15 cellular contexts compared by ENCODE assay signal in the genomic region with DNA sequence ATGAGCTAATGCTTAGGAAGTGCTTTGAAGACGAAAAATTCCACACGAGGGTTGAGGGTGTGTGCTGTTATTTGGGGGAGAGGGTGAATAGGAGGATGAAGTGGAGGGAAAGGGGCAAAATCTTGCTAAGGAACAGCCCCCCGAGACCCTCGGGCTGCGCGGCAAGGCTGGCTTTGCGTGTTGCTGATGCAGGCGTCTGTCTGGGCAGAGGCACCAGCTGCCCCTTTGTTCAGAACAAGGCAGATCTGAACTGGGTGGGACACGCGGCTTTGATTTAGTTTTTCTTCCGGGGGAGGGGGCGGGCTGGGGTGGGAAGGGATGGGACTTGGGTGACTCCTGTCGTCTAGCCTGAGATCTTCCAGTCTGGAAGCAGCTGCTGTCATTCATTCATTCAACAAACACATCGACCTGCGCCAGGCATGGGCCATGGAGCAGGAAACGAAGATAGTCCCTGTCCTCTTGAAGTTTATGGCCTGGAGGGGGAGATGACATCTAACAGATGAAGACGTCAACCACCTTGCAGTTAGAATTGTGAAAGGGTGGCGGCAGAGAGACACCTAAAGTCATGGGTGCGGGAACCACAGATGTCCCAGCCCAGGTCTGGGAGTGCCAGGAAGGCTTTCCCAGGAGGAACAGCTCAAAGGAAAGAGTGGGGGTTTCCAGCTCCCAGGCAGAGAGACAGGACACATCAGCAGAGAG. TPM values are rescaled to one million over a fixed set of nuclear protein-coding genes. Genes with fewer than 3 reads are reported as not detected.
DNase-seq lines count a peak whose midpoint lies in the region.
"Had no signal": no experiment of that assay in that cellular context is flagged by ENCODE, and none has a peak within 500 bp of the region (broad histone marks: within the 10 kb centered on the region; RNA-seq: fewer than 3 reads in every experiment).

No MANE protein-coding gene starts in this region.

- H2BK5ac ChIP-seq in mesendoderm (ENCODE audit: low read length) = no peak overlapping the region

- H3K27ac ChIP-seq in HUES64 (ENCODE audit: low read depth, low read length) = no peak overlapping the region
- H3K27ac ChIP-seq in caudate nucleus (ENCODE audit: low read depth, low read length) = peak overlapping the region; percentile 81
- no peak overlapping the region for H3K27ac ChIP-seq in mesendoderm (ENCODE audit: low read depth, low read length)
- H3K27ac ChIP-seq in skin epidermis = peak overlapping the region in 18 of 21 experiments; percentile 17 to 85 (median 68)
- H3K27ac ChIP-seq: neutrophil had no signal

- H2AK5ac ChIP-seq in mesendoderm (ENCODE audit: low read length) = no peak overlapping the region

- no peaks in the 10 kb centered on the region for H3K9me3 ChIP-seq in HUES64 (ENCODE audit: insufficient read depth, low read depth, low read length)
- H3K9me3 ChIP-seq: neutrophil had no signal

- H3K27me3 ChIP-seq in HUES64 (ENCODE audit: insufficient read depth, low read length) = peaks cover 40% of the 10 kb centered on the region
- no peaks in the 10 kb centered on the region for H3K27me3 ChIP-seq in mesendoderm (ENCODE audit: insufficient read depth, low read length, poor library complexity)
- H3K27me3 ChIP-seq: BLaER1 treated with 17β-estradiol and CSF1 and Interleukin-3, amounts not matched to agents 10 nM and 100 nM had no signal

- H3K18ac ChIP-seq in mesendoderm (ENCODE audit: low read length) = no peak overlapping the region

- H3K56ac ChIP-seq in mesendoderm (ENCODE audit: low read length) = peak overlapping the region; percentile 2

- no peak overlapping the region for H2BK120ac ChIP-seq in mesendoderm (ENCODE audit: low read depth, low read length)

- H2BK15ac ChIP-seq in mesendoderm (replicated peaks; ENCODE audit: low read depth) = no peak overlapping the region

- peak overlapping the region; percentile 0 for H3K4me2 ChIP-seq in mesendoderm (ENCODE audit: low read length)

- no peaks in the 10 kb centered on the region for H3K36me3 ChIP-seq in HUES64 (ENCODE audit: insufficient read depth, low read length)
- no peaks in the 10 kb centered on the region for H3K36me3 ChIP-seq in mesendoderm (ENCODE audit: control insufficient read depth, insufficient read depth, low read length)
- H3K36me3 ChIP-seq: BLaER1 treated with 17β-estradiol and CSF1 and Interleukin-3, amounts not matched to agents 10 nM and 100 nM; neutrophil had no signal

- 54% methylated on average over 18 of the region's 19 CpGs for WGBS in HUES64
- no CpG with 5 or more reads among the region's 19 CpGs for WGBS in mesendoderm (ENCODE audit: extremely low coverage, insufficient coverage, low lambda C conversion rate)

- no peak overlapping the region for H3K9ac ChIP-seq in HUES64 (ENCODE audit: low read depth, low read length)
- H3K9ac ChIP-seq in mesendoderm (ENCODE audit: low read length) = peak overlapping the region; percentile 42
- H3K9ac ChIP-seq: BLaER1 treated with 17β-estradiol and CSF1 and Interleukin-3, amounts not matched to agents 10 nM and 100 nM had no signal

- no peak overlapping the region for H4K8ac ChIP-seq in mesendoderm (ENCODE audit: low read depth, low read length)

- H3K4me3 ChIP-seq in HUES64 (ENCODE audit: low read length) = peak overlapping the region; percentile 20; the same call in 1 of the 2 replicates
- H3K4me3 ChIP-seq in mesendoderm (ENCODE audit: low read length) = no peak overlapping the region
- H3K4me3 ChIP-seq in skin epidermis = no peak overlapping the region
- H3K4me3 ChIP-seq: BLaER1 treated with 17β-estradiol and CSF1 and Interleukin-3, amounts not matched to agents 10 nM and 100 nM had no signal

- H3K4me1 ChIP-seq in HUES64 (ENCODE audit: insufficient read depth, low read length) = peaks cover 6% of the 10 kb centered on the region; the same call in 1 of the 2 replicates
- no peaks in the 10 kb centered on the region for H3K4me1 ChIP-seq in mesendoderm (ENCODE audit: control insufficient read depth, low read depth, low read length)

- H3K23ac ChIP-seq in mesendoderm (ENCODE audit: low read length) = no peak overlapping the region

- H4K5ac ChIP-seq in mesendoderm (ENCODE audit: low read length) = no peak overlapping the region

- DNase-seq in caudate nucleus (lab: John Stamatoyannopoulos, UW) (no peak), mesendoderm (peak; percentile 44), NCI-H1436 treated with DMSO at 0.1 percent for 48 hours (lab: John Stamatoyannopoulos, UW) (no peak), foreskin melanocyte (no peak)
- DNase-seq in activated CD8-positive, alpha-beta memory T cell treated with anti-CD3 and anti-CD28 coated beads, Interleukin-2, amount 50 U/mL, for 48 hours = no peak
- no peak for DNase-seq in activated CD4-positive, alpha-beta T cell treated with anti-CD3 and anti-CD28 coated beads, Interleukin-2, amount 50 U/mL, for 4 hours
- DNase-seq: activated T-cell treated with anti-CD3 and anti-CD28 coated beads, Interleukin-2, amount 50 U/mL, for 4 hours; DND-41; NCI-H2107; NK-92 treated with Interleukin-12 subunit alpha and Interleukin-12 subunit beta, amount 100 ng/mL, for 24 hours; stimulated activated CD4-positive, alpha-beta T cell treated with anti-CD3 and anti-CD28 coated beads, Interleukin-2, amount 100 ng/mL, for 48 hours had no signal

- no peaks in the 10 kb centered on the region for H3K79me2 ChIP-seq in mesendoderm (ENCODE audit: control insufficient read depth, insufficient read depth, low read length)

- H3K79me1 ChIP-seq in mesendoderm (ENCODE audit: low read length) = no peaks in the 10 kb centered on the region

- H3K4ac ChIP-seq in mesendoderm (ENCODE audit: low read depth, low read length) = no peak overlapping the region

RNA-seq across cellular contexts. Expression of a gene that starts 20.8 kb away (rescaled TPM):
- 9.1 TPM for polyA plus RNA-seq in HUES64 (2013, experiment 1 of 2)
- polyA plus RNA-seq in HUES64 (2013, experiment 2 of 2) = 13.9 TPM
- 0.93 TPM for polyA plus RNA-seq in mesendoderm (2013, experiment 1 of 2)
- polyA plus RNA-seq in mesendoderm (2013, experiment 2 of 2) = 0.76 TPM

Comparison
In these comparisons a context has a peak if more than half of its experiments do, and no peak if none do; other contexts are left out.
1. H3K27ac ChIP-seq: peak in caudate nucleus (single experiment) and skin epidermis (18 of 21); none in HUES64 (single experiment) and mesendoderm (single experiment).